In the genomic region with DNA sequence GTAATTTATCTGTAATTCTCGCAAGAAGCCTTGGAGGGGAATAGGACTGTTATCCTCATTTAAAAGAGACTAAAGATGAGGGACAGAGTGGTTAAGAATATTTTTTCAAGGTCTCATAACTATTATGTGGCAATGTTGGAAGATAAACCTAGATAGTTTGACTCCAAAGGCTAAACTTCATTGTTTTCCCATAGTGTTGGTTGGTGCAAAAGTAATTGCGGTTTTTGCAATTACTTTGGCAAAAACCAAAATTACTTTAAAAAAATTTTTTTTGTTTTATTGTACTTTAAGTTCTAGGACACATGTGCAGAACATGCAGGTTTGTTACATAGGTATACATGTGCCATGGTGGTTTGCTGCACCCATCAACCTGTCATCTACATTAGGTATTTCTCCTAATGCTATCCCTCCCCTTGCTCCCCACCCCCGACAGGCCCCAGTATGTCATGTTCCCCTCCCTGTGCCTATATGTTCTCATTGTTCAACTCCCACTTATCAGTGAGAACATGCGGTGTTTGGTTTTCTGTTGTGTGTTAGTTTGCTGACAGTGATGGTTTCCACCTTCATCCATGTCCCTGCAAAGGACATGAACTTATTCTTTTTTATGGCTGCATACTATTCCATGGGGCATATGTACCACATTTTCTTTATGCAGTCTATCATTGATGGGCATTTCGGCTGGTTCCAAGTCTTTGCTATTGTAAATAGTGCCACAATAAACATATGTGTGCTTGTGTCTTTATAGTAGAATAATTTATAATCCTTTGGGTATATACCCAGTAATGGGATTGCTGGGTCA, we compare ENCODE assay signal across 5 cellular contexts.
A peak's percentile ranks its signal among the peaks of the same experiment; 100 is the strongest.
TF ChIP-seq lines count a peak whose summit lies in the region.
"Not testable (repeated sequence)": the region's sequence is repeated elsewhere in the genome, so short reads cannot be mapped to it uniquely, and the experiment has no call there.

No MANE protein-coding gene starts in this region.

TF ChIP-seq in HEK293, 187 proteins besides CTCF, POLR2A, EP300 and RAD21:
- TF ChIP-seq, protein P1, sequence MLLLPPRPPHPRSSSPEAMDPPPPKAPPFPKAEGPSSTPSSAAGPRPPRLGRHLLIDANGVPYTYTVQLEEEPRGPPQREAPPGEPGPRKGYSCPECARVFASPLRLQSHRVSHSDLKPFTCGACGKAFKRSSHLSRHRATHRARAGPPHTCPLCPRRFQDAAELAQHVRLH (tag by site-specific recombination; IDR thresholded peaks at IDR 0.05) = 0 out of 2 replicates have a peak, but pooled peaks have one; percentile 18
- TF ChIP-seq ZNF146 (tag by site-specific recombination; IDR thresholded peaks at IDR 0.05) = peak; percentile 70; the same call in 1 of the 2 replicates

TF ChIP-seq in HEK293T, 16 proteins besides CTCF, POLR2A, EP300 and RAD21:
- TF ChIP-seq ELF4 (IDR thresholded peaks at IDR 0.05) = peak; percentile 64; the same call in 1 of the 2 replicates

TF ChIP-seq in GM12878, 131 proteins besides CTCF, POLR2A, EP300 and RAD21:
- TF ChIP-seq, protein P2, sequence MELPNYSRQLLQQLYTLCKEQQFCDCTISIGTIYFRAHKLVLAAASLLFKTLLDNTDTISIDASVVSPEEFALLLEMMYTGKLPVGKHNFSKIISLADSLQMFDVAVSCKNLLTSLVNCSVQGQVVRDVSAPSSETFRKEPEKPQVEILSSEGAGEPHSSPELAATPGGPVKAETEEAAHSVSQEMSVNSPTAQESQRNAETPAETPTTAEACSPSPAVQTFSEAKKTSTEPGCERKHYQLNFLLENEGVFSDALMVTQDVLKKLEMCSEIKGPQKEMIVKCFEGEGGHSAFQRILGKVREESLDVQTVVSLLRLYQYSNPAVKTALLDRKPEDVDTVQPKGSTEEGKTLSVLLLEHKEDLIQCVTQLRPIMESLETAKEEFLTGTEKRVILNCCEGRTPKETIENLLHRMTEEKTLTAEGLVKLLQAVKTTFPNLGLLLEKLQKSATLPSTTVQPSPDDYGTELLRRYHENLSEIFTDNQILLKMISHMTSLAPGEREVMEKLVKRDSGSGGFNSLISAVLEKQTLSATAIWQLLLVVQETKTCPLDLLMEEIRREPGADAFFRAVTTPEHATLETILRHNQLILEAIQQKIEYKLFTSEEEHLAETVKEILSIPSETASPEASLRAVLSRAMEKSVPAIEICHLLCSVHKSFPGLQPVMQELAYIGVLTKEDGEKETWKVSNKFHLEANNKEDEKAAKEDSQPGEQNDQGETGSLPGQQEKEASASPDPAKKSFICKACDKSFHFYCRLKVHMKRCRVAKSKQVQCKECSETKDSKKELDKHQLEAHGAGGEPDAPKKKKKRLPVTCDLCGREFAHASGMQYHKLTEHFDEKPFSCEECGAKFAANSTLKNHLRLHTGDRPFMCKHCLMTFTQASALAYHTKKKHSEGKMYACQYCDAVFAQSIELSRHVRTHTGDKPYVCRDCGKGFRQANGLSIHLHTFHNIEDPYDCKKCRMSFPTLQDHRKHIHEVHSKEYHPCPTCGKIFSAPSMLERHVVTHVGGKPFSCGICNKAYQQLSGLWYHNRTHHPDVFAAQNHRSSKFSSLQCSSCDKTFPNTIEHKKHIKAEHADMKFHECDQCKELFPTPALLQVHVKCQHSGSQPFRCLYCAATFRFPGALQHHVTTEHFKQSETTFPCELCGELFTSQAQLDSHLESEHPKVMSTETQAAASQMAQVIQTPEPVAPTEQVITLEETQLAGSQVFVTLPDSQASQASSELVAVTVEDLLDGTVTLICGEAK (IDR thresholded peaks at IDR 0.05; ENCODE audit: borderline replicate concordance) = peak; percentile 48

TF ChIP-seq in K562, 482 proteins besides CTCF, POLR2A, EP300 and RAD21:
- TF ChIP-seq ZNF146 (CRISPR knock-in tag; IDR thresholded peaks at IDR 0.05; ENCODE audit: unreplicated experiment) = peak; percentile 78
- TF ChIP-seq, protein P2 (IDR thresholded peaks at IDR 0.05) = peak; percentile 50; the same call in 1 of the 2 replicates
- TF ChIP-seq, protein P2 (CRISPR knock-in tag; IDR thresholded peaks at IDR 0.05) = not testable (repeated sequence)

TF ChIP-seq in HepG2, 621 proteins besides CTCF, POLR2A, EP300 and RAD21:
- TF ChIP-seq, protein P2 (IDR thresholded peaks at IDR 0.05) = peak; percentile 77
- TF ChIP-seq, protein P2 (CRISPR knock-in tag; IDR thresholded peaks at IDR 0.05) = not testable (repeated sequence)
